In the genomic region with DNA sequence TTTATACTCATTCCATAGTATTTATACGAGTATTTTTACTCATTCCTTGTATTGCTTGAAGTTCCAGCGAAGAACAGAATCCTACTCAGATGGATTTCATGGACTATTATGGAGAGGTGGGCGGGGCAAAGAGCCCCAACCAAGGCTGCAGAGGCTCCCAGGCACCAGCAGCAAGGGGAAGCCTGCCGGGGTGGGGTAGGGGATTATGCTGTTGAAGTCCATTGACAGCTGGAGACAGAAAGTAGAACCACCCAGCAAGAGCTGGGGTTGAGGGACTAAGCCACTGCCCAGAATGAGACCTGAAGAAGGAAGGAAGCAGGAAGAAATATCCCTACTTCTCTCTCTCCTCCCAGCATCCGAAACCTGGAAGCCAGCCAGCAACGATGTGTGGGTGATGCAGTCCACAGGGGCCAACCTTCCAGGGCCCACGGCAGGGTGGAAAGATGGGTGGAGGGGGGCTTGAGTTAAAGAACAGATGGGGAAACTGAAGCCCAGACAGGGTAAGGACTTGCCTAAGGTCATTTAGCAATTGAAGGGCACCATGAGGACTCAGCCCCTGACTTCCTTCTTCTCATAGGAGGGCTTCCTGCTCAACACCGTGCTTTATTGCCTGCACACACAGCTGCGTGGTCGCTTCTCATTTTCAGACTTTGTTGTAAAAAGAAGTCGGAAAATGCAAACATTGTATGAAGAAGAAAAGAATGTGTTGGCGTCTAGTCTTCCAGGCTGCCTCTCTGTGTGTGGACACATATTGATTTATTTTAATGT, we compare ENCODE assay signal across 14 cellular contexts. TPM values are rescaled to one million over a fixed set of nuclear protein-coding genes. Genes with fewer than 3 reads are reported as not detected.
A peak's percentile ranks its signal among the peaks of the same experiment; 100 is the strongest.
DNase-seq lines count a peak whose midpoint lies in the region; TF ChIP-seq lines count a peak whose summit lies in the region.
"Had no signal": no experiment of that assay in that cellular context is flagged by ENCODE, and none has a peak within 500 bp of the region (broad histone marks: within the 10 kb centered on the region; RNA-seq: fewer than 3 reads in every experiment).

No MANE protein-coding gene starts in this region.

- no peaks in the 10 kb centered on the region for H3F3A ChIP-seq in neural progenitor cell (ENCODE audit: low read depth)

- H3K36me3 Mint-ChIP-seq in neural progenitor cell, result no peaks in the 10 kb centered on the region
- H3K36me3 Mint-ChIP-seq: natural killer cell treated with Interleukin-12 subunit alpha and Interleukin-12 subunit beta and Interleukin-15 and Interleukin-18, amount 100 ng/mL, for 72 hours had no signal

- TF ChIP-seq CTCF in neural progenitor cell (IDR thresholded peaks at IDR 0.05) (no peak), spleen (IDR thresholded peaks at IDR 0.05 in 8 of 11, conservative IDR thresholded peaks at IDR 0.05 in 3 of 11) (no peak)

- no peaks in the 10 kb centered on the region for H3K4me1 ChIP-seq in neural progenitor cell
- H3K4me1 ChIP-seq in spleen, result peaks cover 4 to 45% (median 21%) of the 10 kb centered on the region in 6 donors
- H3K4me1 ChIP-seq: right lobe of liver had no signal

- intact Hi-C loops in spleen (cut with DNase I; ENCODE audit: low total_unique reads), result no loop called here

- H3K4me2 ChIP-seq in neural progenitor cell, result no peak overlapping the region

- H3K27me3 ChIP-seq in neural progenitor cell (no peaks in the 10 kb centered on the region), spleen (replicated peaks in 1 of 7) (peaks cover 0 to 57% (median 12%) of the 10 kb centered on the region in 7 donors)
- H3K27me3 ChIP-seq: right lobe of liver had no signal

- no peak overlapping the region for H3K9ac ChIP-seq in neural progenitor cell

- no peaks in the 10 kb centered on the region for H3K9me3 Mint-ChIP-seq in neural progenitor cell
- H3K9me3 Mint-ChIP-seq: activated CD4-positive, alpha-beta T cell treated with anti-CD3 and anti-CD28 coated beads, Interleukin-2, amount 10 ng/mL, durations not matched to agents 7 days and 5 days; natural killer cell treated with Interleukin-12 subunit alpha and Interleukin-12 subunit beta and Interleukin-15 and Interleukin-18, amount 100 ng/mL, for 72 hours had no signal

- in situ Hi-C loops in KBM-7 (cut with MboI; ENCODE audit: low pct_unique_long_range_greater_than_20kb, low sequenced_read_pairs), result loop anchor here (10.0 kb wide), 1 partner anchor 340 kb away; no protein-coding TSS in a partner anchor

- 36 to 50% (median 39%) methylated on average over 12 of the region's 12 CpGs for WGBS in spleen, 5 donors

- H3K4me3 Mint-ChIP-seq in neural progenitor cell, result no peak overlapping the region
- H3K4me3 Mint-ChIP-seq: activated CD4-positive, alpha-beta T cell treated with anti-CD3 and anti-CD28 coated beads, Interleukin-2, amount 10 ng/mL, durations not matched to agents 7 days and 5 days; natural killer cell treated with Interleukin-12 subunit alpha and Interleukin-12 subunit beta and Interleukin-15 and Interleukin-18, amount 100 ng/mL, for 72 hours had no signal

- H3K36me3 ChIP-seq in neural progenitor cell (no peaks in the 10 kb centered on the region), spleen (no peaks in the 10 kb centered on the region)
- H3K36me3 ChIP-seq: right lobe of liver had no signal

- H3K27me3 Mint-ChIP-seq in neural progenitor cell (ENCODE audit: insufficient read depth, low read depth), result peaks cover 8% of the 10 kb centered on the region
- H3K27me3 Mint-ChIP-seq: activated CD4-positive, alpha-beta T cell treated with anti-CD3 and anti-CD28 coated beads, Interleukin-2, amount 10 ng/mL, durations not matched to agents 7 days and 5 days had no signal

- H3K27ac ChIP-seq in neural progenitor cell (no peak overlapping the region), spleen (peak overlapping the region in 4 of 8 donors; percentile 28 to 72 (median 48))
- H3K27ac ChIP-seq: right lobe of liver had no signal

- no peaks in the 10 kb centered on the region for H4K20me1 ChIP-seq in neural progenitor cell (ENCODE audit: low read depth)

- TF ChIP-seq POLR2A in spleen (IDR thresholded peaks at IDR 0.05), result no peak

- DNase-seq in DMS53 treated with DMSO at 0.1 percent for 48 hours (lab: John Stamatoyannopoulos, UW; ENCODE audit: unreplicated experiment), result peak; percentile 12
- peak; percentile 25 for DNase-seq in KBM-7
- DNase-seq in SIG-M5 (lab: John Stamatoyannopoulos, UW), result peak; percentile 30
- peak; percentile 36 for DNase-seq in neural progenitor cell (ENCODE audit: low spot score)
- no peak for DNase-seq in hepatic stellate cell (ENCODE audit: low spot score)
- no peak for DNase-seq in AG08396 (ENCODE audit: low spot score)
- DNase-seq in spleen, result no peak
- DNase-seq: activated CD4-positive, alpha-beta T cell treated with anti-CD3 and anti-CD28 coated beads, Interleukin-2, amount 10 ng/mL, durations not matched to agents 7 days and 5 days; glutamatergic neuron; NCI-H446; right lobe of liver had no signal

- no peaks in the 10 kb centered on the region for H3K9me3 ChIP-seq in neural progenitor cell (ENCODE audit: low read depth)
- no peaks in the 10 kb centered on the region for H3K9me3 ChIP-seq in spleen
- H3K9me3 ChIP-seq: right lobe of liver had no signal

- no peak overlapping the region for H3K27ac Mint-ChIP-seq in neural progenitor cell
- H3K27ac Mint-ChIP-seq: activated CD4-positive, alpha-beta T cell treated with anti-CD3 and anti-CD28 coated beads, Interleukin-2, amount 10 ng/mL, durations not matched to agents 7 days and 5 days had no signal

- H3K4me3 ChIP-seq in neural progenitor cell (no peak overlapping the region), spleen (peak overlapping the region in 1 of 8 donors; percentile 6)
- H3K4me3 ChIP-seq: right lobe of liver had no signal

- no peaks in the 10 kb centered on the region for H3K79me2 ChIP-seq in neural progenitor cell (ENCODE audit: low read depth)

- peaks cover 10% of the 10 kb centered on the region for H3K4me1 Mint-ChIP-seq in neural progenitor cell

- no peak overlapping the region for H2AFZ ChIP-seq in neural progenitor cell (replicated peaks)

RNA-seq across cellular contexts. Expression of gene GTSF1L, which starts 18.3 kb away (rescaled TPM):
- total RNA-seq in neural progenitor cell (ENCODE audit: low replicate concordance) (not detected in 2 replicates), spleen (under 1 TPM in 2 of 7 donors, not detected in 5; 0.40 to 0.46 TPM)
- 1 to 10 TPM in 2 of 3 donors, under 1 TPM in 1; 0.90 to 3.0 (median 1.7) TPM for polyA plus RNA-seq in spleen
- total RNA-seq: activated CD4-positive, alpha-beta T cell treated with anti-CD3 and anti-CD28 coated beads, Interleukin-2, amount 10 ng/mL, durations not matched to agents 7 days and 5 days; left colon; natural killer cell treated with Interleukin-12 subunit alpha and Interleukin-12 subunit beta and Interleukin-15 and Interleukin-18, amount 100 ng/mL, for 72 hours; right lobe of liver; temporal lobe had no signal

Comparison
In these comparisons a context has a peak if more than half of its experiments do, and no peak if none do; other contexts are left out.
1. DNase-seq: peak in DMS53 treated with DMSO at 0.1 percent for 48 hours (single experiment), KBM-7 (single experiment), SIG-M5 (single experiment) and neural progenitor cell (single experiment); none in hepatic stellate cell (single experiment), AG08396 (single experiment) and spleen (single experiment).